12 cellular contexts compared by ENCODE assay signal in genomic region chr14:93938766-93939303, GRCh38. TPM values are rescaled to one million over a fixed set of nuclear protein-coding genes. Genes with fewer than 3 reads are reported as not detected.
DNase-seq lines count a peak whose midpoint lies in the region; ATAC-seq and TF ChIP-seq lines count a peak whose summit lies in the region.
"Had no signal": no experiment of that assay in that cellular context is flagged by ENCODE, and none has a peak within 500 bp of the region (broad histone marks: within the 10 kb centered on the region; RNA-seq: fewer than 3 reads in every experiment).

No MANE protein-coding gene starts in this region.

- H3K27ac Mint-ChIP-seq in stimulated activated naive CD8-positive, alpha-beta T cell treated with anti-CD3 and anti-CD28 coated beads, Interleukin-15, Interleukin-2, amounts not matched to agents 100 ng/mL and 50 ng/mL, for 24 hours: no peak overlapping the region
- no peak overlapping the region for H3K27ac Mint-ChIP-seq in chondrocyte (ENCODE audit: unreplicated experiment)
- H3K27ac Mint-ChIP-seq in naive thymus-derived CD4-positive, alpha-beta T cell: peak overlapping the region in 1 of 9 donors; percentile 29

- POLR2A ChIA-PET in naive thymus-derived CD4-positive, alpha-beta T cell (lab: Charles Lee): interaction anchor here (1.2 to 3.1 kb wide), 5 partner anchors 32 to 142 kb away, joined by 3 to 27 read pairs (median 5); partner anchors contain the start of genes DDX24, IFI27L1 and OTUB2

- CTCF ChIA-PET in naive thymus-derived CD4-positive, alpha-beta T cell (lab: Charles Lee): interaction anchor here (0.7 to 11.3 kb wide), 17 partner anchors 14 to 241 kb away, joined by 3 to 388 read pairs (median 6); partner anchors contain the start of gene CCDC197

- intact Hi-C loops in naive thymus-derived CD4-positive, alpha-beta T cell (cut with micrococcal nuclease): loop anchor here (1.0 to 2.0 kb wide), 11 partner anchors 20 to 242 kb away; partner anchors contain the start of genes DDX24 (in 1 of the 2), IFI27L1 (in 1 of the 2) and OTUB2 (in 1 of the 2)
- intact Hi-C loops in body of pancreas (cut with DNase I): loop anchor here (5.0 kb wide), 1 partner anchor 63 kb away; no protein-coding TSS in a partner anchor

- H3K27me3 ChIP-seq in naive thymus-derived CD4-positive, alpha-beta T cell (ENCODE audit: control insufficient read depth in 2 of 2, insufficient read depth in 2 of 2, low read length in 2 of 2): no peaks in the 10 kb centered on the region
- no peaks in the 10 kb centered on the region for H3K27me3 ChIP-seq in body of pancreas

- no peaks in the 10 kb centered on the region for H3K36me3 ChIP-seq in naive thymus-derived CD4-positive, alpha-beta T cell (ENCODE audit: control insufficient read depth in 2 of 3, insufficient read depth in 3 of 3, low read length in 3 of 3)
- H3K36me3 ChIP-seq in body of pancreas (replicated peaks in 1 of 2; ENCODE audit: insufficient read depth in 1 of 2, low read depth in 2 of 2): no peaks in the 10 kb centered on the region

- peaks cover 14% of the 10 kb centered on the region for H3K4me1 Mint-ChIP-seq in stimulated activated naive CD8-positive, alpha-beta T cell treated with anti-CD3 and anti-CD28 coated beads, Interleukin-15, Interleukin-2, amounts not matched to agents 100 ng/mL and 50 ng/mL, for 24 hours (ENCODE audit: low read depth)
- H3K4me1 Mint-ChIP-seq in chondrocyte (ENCODE audit: low read depth): peaks cover 26% of the 10 kb centered on the region
- peaks cover 0 to 30% (median 3%) of the 10 kb centered on the region in 7 donors for H3K4me1 Mint-ChIP-seq in naive thymus-derived CD4-positive, alpha-beta T cell

- ATAC-seq in stimulated activated naive CD8-positive, alpha-beta T cell treated with anti-CD3 and anti-CD28 coated beads, Interleukin-15, Interleukin-2, amounts not matched to agents 100 U/mL and 50 U/mL, for 24 hours: no peak
- no peak for ATAC-seq in naive thymus-derived CD4-positive, alpha-beta T cell
- ATAC-seq in HG03469 (IDR thresholded peaks at IDR 0.05; ENCODE audit: unreplicated experiment) (no peak), HG03442 (IDR thresholded peaks at IDR 0.05; ENCODE audit: unreplicated experiment) (no peak), GM18498 (IDR thresholded peaks at IDR 0.05; ENCODE audit: unreplicated experiment) (no peak), body of pancreas (no peak)

- peak overlapping the region; percentile 49 for H3K4me3 Mint-ChIP-seq in stimulated activated naive CD8-positive, alpha-beta T cell treated with anti-CD3 and anti-CD28 coated beads, Interleukin-15, Interleukin-2, amounts not matched to agents 100 ng/mL and 50 ng/mL, for 24 hours
- H3K4me3 Mint-ChIP-seq in chondrocyte (ENCODE audit: unreplicated experiment): peak overlapping the region; percentile 49
- peak overlapping the region; percentile 18 to 83 (median 68) for H3K4me3 Mint-ChIP-seq in naive thymus-derived CD4-positive, alpha-beta T cell

- no peaks in the 10 kb centered on the region for H3K36me3 Mint-ChIP-seq in stimulated activated naive CD8-positive, alpha-beta T cell treated with anti-CD3 and anti-CD28 coated beads, Interleukin-15, Interleukin-2, amounts not matched to agents 100 ng/mL and 50 ng/mL, for 24 hours (ENCODE audit: low read depth)
- H3K36me3 Mint-ChIP-seq in chondrocyte (ENCODE audit: low read depth): no peaks in the 10 kb centered on the region
- H3K36me3 Mint-ChIP-seq in naive thymus-derived CD4-positive, alpha-beta T cell: peaks cover 0 to 24% (median 0%) of the 10 kb centered on the region in 5 donors

- 34 to 85% methylated on average over 9 to 45 of the region's 45 CpGs for WGBS in body of pancreas, 2 donors

- H3K4me3 ChIP-seq in naive thymus-derived CD4-positive, alpha-beta T cell (ENCODE audit: low read length): peak overlapping the region; percentile 60
- H3K4me3 ChIP-seq in body of pancreas: no peak overlapping the region

- peaks cover 4 to 8% of the 10 kb centered on the region in 2 donors for H3K4me1 ChIP-seq in naive thymus-derived CD4-positive, alpha-beta T cell (ENCODE audit: control insufficient read depth in 2 of 2, insufficient read depth in 2 of 2, low read length in 2 of 2)
- H3K4me1 ChIP-seq in body of pancreas: peaks cover 43% of the 10 kb centered on the region
- H3K4me1 ChIP-seq: foreskin keratinocyte had no signal

- H3K9me3 Mint-ChIP-seq in stimulated activated naive CD8-positive, alpha-beta T cell treated with anti-CD3 and anti-CD28 coated beads, Interleukin-15, Interleukin-2, amounts not matched to agents 100 ng/mL and 50 ng/mL, for 24 hours: no peaks in the 10 kb centered on the region
- no peaks in the 10 kb centered on the region for H3K9me3 Mint-ChIP-seq in chondrocyte (ENCODE audit: low read depth)
- no peaks in the 10 kb centered on the region for H3K9me3 Mint-ChIP-seq in naive thymus-derived CD4-positive, alpha-beta T cell

- DNase-seq in stimulated activated naive CD8-positive, alpha-beta T cell treated with anti-CD3 and anti-CD28 coated beads, Interleukin-15, Interleukin-2, amounts not matched to agents 100 U/mL and 50 U/mL, for 24 hours: no peak
- DNase-seq in chondrocyte (ENCODE audit: low spot score): no peak
- DNase-seq in naive thymus-derived CD4-positive, alpha-beta T cell: no peak
- DNase-seq in body of pancreas: no peak
- DNase-seq: DMS 273 treated with DMSO at 0.1 percent for 48 hours, NCI-H1436 treated with DMSO at 0.1 percent for 48 hours had no signal

- no peak overlapping the region for H3K27ac ChIP-seq in naive thymus-derived CD4-positive, alpha-beta T cell (ENCODE audit: low read depth, low read length)
- H3K27ac ChIP-seq in body of pancreas: no peak overlapping the region
- H3K27ac ChIP-seq: foreskin keratinocyte had no signal

- peaks cover 17% of the 10 kb centered on the region for H3K27me3 Mint-ChIP-seq in stimulated activated naive CD8-positive, alpha-beta T cell treated with anti-CD3 and anti-CD28 coated beads, Interleukin-15, Interleukin-2, amounts not matched to agents 100 ng/mL and 50 ng/mL, for 24 hours
- H3K27me3 Mint-ChIP-seq in chondrocyte (ENCODE audit: low read depth): peaks cover 32% of the 10 kb centered on the region
- H3K27me3 Mint-ChIP-seq in naive thymus-derived CD4-positive, alpha-beta T cell: peaks cover 0 to 16% (median 0%) of the 10 kb centered on the region in 5 donors

- no peak for TF ChIP-seq POLR2A in body of pancreas (IDR thresholded peaks at IDR 0.05)

- TF ChIP-seq CTCF in chondrocyte (IDR thresholded peaks at IDR 0.05): no peak
- no peak for TF ChIP-seq CTCF in body of pancreas (IDR thresholded peaks at IDR 0.05)

- H3K9me3 ChIP-seq in naive thymus-derived CD4-positive, alpha-beta T cell (ENCODE audit: control insufficient read depth in 2 of 3, low read length in 3 of 3): no peaks in the 10 kb centered on the region
- H3K9me3 ChIP-seq in body of pancreas: no peaks in the 10 kb centered on the region

RNA-seq across cellular contexts. Expression of gene FAM181A, which starts 11.7 kb away (rescaled TPM):
- not detected in 3 replicates for total RNA-seq in chondrocyte
- not detected for total RNA-seq in naive thymus-derived CD4-positive, alpha-beta T cell
- polyA plus RNA-seq in naive thymus-derived CD4-positive, alpha-beta T cell: not detected
- not detected for total RNA-seq in body of pancreas
- total RNA-seq: foreskin keratinocyte, ureter had no signal
- polyA plus RNA-seq: foreskin keratinocyte had no signal

RNA-seq across cellular contexts. Expression of gene ASB2, which starts 37.5 kb away (rescaled TPM):
- 0.67 to 1.2 TPM in 2 of 3 replicates, not detected in the other for total RNA-seq in chondrocyte
- total RNA-seq in naive thymus-derived CD4-positive, alpha-beta T cell: 10 to 100 TPM in 1 of 5 experiments, 1 to 10 TPM in 2, under 1 TPM in 2; 0.32 to 63.1 (median 1.4) TPM
- not detected for polyA plus RNA-seq in naive thymus-derived CD4-positive, alpha-beta T cell
- 1 to 10 TPM in 1 of 2 donors, under 1 TPM in 1; 0.33 to 7.0 TPM for total RNA-seq in body of pancreas
- total RNA-seq: foreskin keratinocyte had no signal

RNA-seq across cellular contexts. Expression of gene CCDC197, which starts 58.3 kb away (rescaled TPM):
- total RNA-seq in chondrocyte: not detected in 3 replicates
- not detected for total RNA-seq in naive thymus-derived CD4-positive, alpha-beta T cell
- not detected for polyA plus RNA-seq in naive thymus-derived CD4-positive, alpha-beta T cell
- not detected for total RNA-seq in body of pancreas
- total RNA-seq: foreskin keratinocyte, ureter had no signal
- polyA plus RNA-seq: foreskin keratinocyte had no signal
